9 cellular contexts compared by ENCODE assay signal in genomic region chr12:69688496-69689427, GRCh38. TPM values are rescaled to one million over a fixed set of nuclear protein-coding genes. Genes with fewer than 3 reads are reported as not detected.
DNase-seq lines count a peak whose midpoint lies in the region; ATAC-seq and TF ChIP-seq lines count a peak whose summit lies in the region.
"Had no signal": no experiment of that assay in that cellular context is flagged by ENCODE, and none has a peak within 500 bp of the region (broad histone marks: within the 10 kb centered on the region; RNA-seq: fewer than 3 reads in every experiment).

No MANE protein-coding gene starts in this region.

- POLR2A ChIA-PET in SK-N-SH (lab: Yijun Ruan, JAX), result no interaction called here

- no peak overlapping the region; a peak in 1 of 4 replicates for H3K4me3 ChIP-seq in SK-N-SH (ENCODE audit: low read depth in 2 of 2, low read length in 1 of 2)
- no peak overlapping the region for H3K4me3 ChIP-seq in cardiac fibroblast (replicated peaks in 1 of 2; ENCODE audit: low read depth in 2 of 2, low read length in 2 of 2)
- H3K4me3 ChIP-seq in liver (ENCODE audit: low read depth in 1 of 3, low read length in 3 of 3), result no peak overlapping the region

- CTCF ChIA-PET in SK-N-SH (lab: Yijun Ruan, JAX), result no interaction called here

- 26% methylated on average over 10 of the region's 14 CpGs for WGBS in SK-N-SH (ENCODE audit: low lambda C conversion rate)
- 64% methylated on average over 14 of the region's 14 CpGs for whole genome bisulfite sequencing in liver

- peak overlapping the region; percentile 86 for H2AFZ ChIP-seq in SK-N-SH (ENCODE audit: low read depth)

- peak; percentile 67 for ATAC-seq in HG02870 (IDR thresholded peaks at IDR 0.05; ENCODE audit: unreplicated experiment)
- ATAC-seq in stimulated activated naive CD8-positive, alpha-beta T cell treated with anti-CD3 and anti-CD28 coated beads, Interleukin-15, Interleukin-2, amounts not matched to agents 100 U/mL and 50 U/mL, for 24 hours, result peak; percentile 79
- no peak for ATAC-seq in GM21737 (IDR thresholded peaks at IDR 0.05; ENCODE audit: unreplicated experiment)

- no peak for TF ChIP-seq RAD21 in SK-N-SH (IDR thresholded peaks at IDR 0.05; ENCODE audit: low read length)
- TF ChIP-seq RAD21 in liver (IDR thresholded peaks at IDR 0.05), result no peak

- H4K20me1 ChIP-seq in SK-N-SH (ENCODE audit: insufficient read depth), result no peaks in the 10 kb centered on the region

- peak; percentile 29 for DNase-seq in D341Med (ENCODE audit: low spot score)
- peak; percentile 23 for DNase-seq in SK-N-SH
- peak; percentile 89 to 94 for DNase-seq in cardiac fibroblast (ENCODE audit: low read depth in 2 of 2)
- peak; percentile 35 for DNase-seq in stimulated activated naive CD8-positive, alpha-beta T cell treated with anti-CD3 and anti-CD28 coated beads, Interleukin-15, Interleukin-2, amounts not matched to agents 100 U/mL and 50 U/mL, for 24 hours
- DNase-seq in NCI-H1417 treated with DMSO at 0.1 percent for 48 hours (lab: John Stamatoyannopoulos, UW), result no peak
- DNase-seq: naive B cell had no signal

- H3K9me3 ChIP-seq in SK-N-SH (no peaks in the 10 kb centered on the region), liver (ENCODE audit: control insufficient read depth in 4 of 4, low read length in 3 of 4) (no peaks in the 10 kb centered on the region)

- peaks cover 20% of the 10 kb centered on the region for H3F3A ChIP-seq in SK-N-SH (replicated peaks; ENCODE audit: insufficient read depth)

- TF ChIP-seq CTCF in SK-N-SH (IDR thresholded peaks at IDR 0.05) (no peak), cardiac fibroblast (IDR thresholded peaks at IDR 0.05; ENCODE audit: low read depth, low read length) (no peak), liver (IDR thresholded peaks at IDR 0.05; ENCODE audit: low read depth, low read length, missing input control) (no peak)

- H3K9ac ChIP-seq in SK-N-SH (peak overlapping the region; percentile 28; the same call in 1 of the 2 replicates), liver (ENCODE audit: low read depth in 1 of 2, low read length in 2 of 2) (no peak overlapping the region)

- peak in 1 of 2 experiments; percentile 87; a peak in 2 of 4 replicates for TF ChIP-seq EP300 in SK-N-SH (IDR thresholded peaks at IDR 0.05; ENCODE audit: borderline replicate concordance in 1 of 2, low read depth in 1 of 2, low read length in 1 of 2)

- H3K27me3 ChIP-seq in SK-N-SH (ENCODE audit: insufficient read depth) (no peaks in the 10 kb centered on the region), liver (ENCODE audit: control insufficient read depth in 4 of 4, insufficient read depth in 4 of 4, low read length in 3 of 4) (no peaks in the 10 kb centered on the region)

- no peaks in the 10 kb centered on the region for H3K79me2 ChIP-seq in SK-N-SH (ENCODE audit: insufficient read depth)

- no peaks in the 10 kb centered on the region for H3K9me2 ChIP-seq in SK-N-SH

- H3K27ac ChIP-seq in SK-N-SH (ENCODE audit: low read depth in 2 of 2, low read length in 1 of 2) (peak overlapping the region; percentile 75 to 83; a peak in 3 of 4 replicates), liver (ENCODE audit: low read depth in 1 of 2, low read length in 2 of 2) (no peak overlapping the region)

- H3K4me1 ChIP-seq in SK-N-SH (ENCODE audit: control insufficient read depth in 1 of 2, insufficient read depth in 2 of 2, low read depth in 1 of 2, low read length in 1 of 2), result peaks cover 5 to 20% of the 10 kb centered on the region in 2 experiments; a peak in 2 of 4 replicates
- H3K4me1 ChIP-seq in liver (ENCODE audit: control insufficient read depth in 4 of 4, insufficient read depth in 4 of 4, low read length in 3 of 4), result peaks cover 0 to 1% (median 0%) of the 10 kb centered on the region in 4 donors

- H3K36me3 ChIP-seq in SK-N-SH (replicated peaks in 1 of 2; ENCODE audit: control insufficient read depth in 1 of 2, insufficient read depth in 2 of 2, low read length in 1 of 2) (no peaks in the 10 kb centered on the region), liver (ENCODE audit: control insufficient read depth in 4 of 4, insufficient read depth in 3 of 4, low read depth in 1 of 4, low read length in 3 of 4) (no peaks in the 10 kb centered on the region)

- H3K4me2 ChIP-seq in SK-N-SH, result peak overlapping the region; percentile 46

TF ChIP-seq in SK-N-SH, 30 proteins besides CTCF, POLR2A, EP300 and RAD21 (continues in another document):
- TF ChIP-seq TEAD4 (IDR thresholded peaks at IDR 0.05; ENCODE audit: borderline replicate concordance, insufficient read depth), result peak; percentile 64; the same call in 1 of the 2 replicates
- 0 out of 2 replicates have a peak, but pooled peaks have one; percentile 30 for TF ChIP-seq USF1 (IDR thresholded peaks at IDR 0.05; ENCODE audit: borderline replicate concordance, low read depth)
- peak; percentile 60; the same call in 1 of the 2 replicates for TF ChIP-seq YY1 (IDR thresholded peaks at IDR 0.05; ENCODE audit: low read depth)
- peak; percentile 76; the same call in 1 of the 2 replicates for TF ChIP-seq RXRA (IDR thresholded peaks at IDR 0.05; ENCODE audit: borderline replicate concordance, low read depth)
- TF ChIP-seq GABPA (IDR thresholded peaks at IDR 0.05; ENCODE audit: low read depth), result no peak
- no peak for TF ChIP-seq CHD2 (IDR thresholded peaks at IDR 0.05; ENCODE audit: low read length, partially characterized antibody)
- peak; percentile 90 for TF ChIP-seq JUND (IDR thresholded peaks at IDR 0.05)
- TF ChIP-seq SMC3 (IDR thresholded peaks at IDR 0.05; ENCODE audit: low read depth, low read length), result no peak
- no peak for TF ChIP-seq RCOR1 (IDR thresholded peaks at IDR 0.05; ENCODE audit: low read length)

TF ChIP-seq in liver, 16 proteins besides CTCF, POLR2A, EP300 and RAD21:
- TF ChIP-seq NR2F2 (IDR thresholded peaks at IDR 0.05) (no peak), FOXA1 (IDR thresholded peaks at IDR 0.05) (no peak), JUND (IDR thresholded peaks at IDR 0.05) (peak; percentile 10 to 41), EGR1 (IDR thresholded peaks at IDR 0.05; ENCODE audit: low read depth in 2 of 2) (no peak), HNF4A (conservative IDR thresholded peaks at IDR 0.05) (no peak), REST (IDR thresholded peaks at IDR 0.05) (no peak), SP1 (IDR thresholded peaks at IDR 0.05) (no peak), ATF3 (IDR thresholded peaks at IDR 0.05) (no peak)

RNA-seq across cellular contexts. Expression of gene BEST3, which starts 10.3 kb away (rescaled TPM):
- 0.48 and 0.75 TPM in 2 replicates for polyA plus RNA-seq in SK-N-SH (2012; rRNA removed)
- 0.53 and 0.60 TPM in 2 replicates for polyA plus RNA-seq in SK-N-SH (2012; cell fraction: cytosol; rRNA removed)
- 0.49 and 0.86 TPM in 2 replicates for polyA plus RNA-seq in SK-N-SH (2012; cell fraction: nucleus; rRNA removed)
- total RNA-seq in liver, result under 1 TPM in 1 of 2 donors, not detected in 1; 0.89 TPM
- polyA plus RNA-seq in liver, result not detected

RNA-seq across cellular contexts. Expression of gene RAB3IP, which starts 49.9 kb away (rescaled TPM):
- 5.4 and 8.1 TPM in 2 replicates for polyA plus RNA-seq in SK-N-SH (2012; rRNA removed)
- polyA plus RNA-seq in SK-N-SH (2012; cell fraction: cytosol; rRNA removed), result 8.7 and 10.3 TPM in 2 replicates
- polyA plus RNA-seq in SK-N-SH (2012; cell fraction: nucleus; rRNA removed), result 5.3 and 6.6 TPM in 2 replicates
- 10 to 100 TPM; 11.7 to 35.3 TPM for total RNA-seq in liver
- polyA plus RNA-seq in liver, result 10 to 100 TPM in 1 of 2 donors, 1 to 10 TPM in 1; 5.7 to 16.9 TPM

Comparison
In these comparisons a context has a peak if more than half of its experiments do, and no peak if none do; other contexts are left out.
1. H3K27ac ChIP-seq: peak in SK-N-SH (2 of 2); none in liver (0 of 2).